Comparison of ENCODE assay signal across 27 cellular contexts in genomic region chr12:1879633-1880032, GRCh38. TPM values are rescaled to one million over a fixed set of nuclear protein-coding genes. Genes with fewer than 3 reads are reported as not detected.
"Had no signal": no experiment of that assay in that cellular context is flagged by ENCODE, and none has a peak within 500 bp of the region (broad histone marks: within the 10 kb centered on the region; RNA-seq: fewer than 3 reads in every experiment).

No MANE protein-coding gene starts in this region.

- DNase-seq: activated CD4-positive, alpha-beta T cell treated with anti-CD3 and anti-CD28 coated beads for 48 hours; activated naive CD4-positive, alpha-beta T cell treated with Interleukin-2 at 50 U/mL for 16 hours; activated naive CD8-positive, alpha-beta T cell treated with anti-CD3 and anti-CD28 coated beads for 36 hours; activated T-cell treated with anti-CD3 and anti-CD28 coated beads, Interleukin-2, amount 50 U/mL, for 4 hours; heart left ventricle; lower lobe of right lung; mesendoderm; naive B cell; occipital lobe; posterior cingulate gyrus; sigmoid colon; stimulated activated CD4-positive, alpha-beta T cell treated with anti-CD3 and anti-CD28 coated beads, Interleukin-15, amount 100 ng/mL, for 24 hours; T-helper 9 cell; transverse colon; uterus had no signal

- H3K27ac ChIP-seq: coronary artery, epithelial cell of prostate, heart left ventricle, lower lobe of right lung, sigmoid colon, transverse colon, uterus had no signal

- H3K27ac Mint-ChIP-seq: activated naive CD8-positive, alpha-beta T cell treated with anti-CD3 and anti-CD28 coated beads for 36 hours; stimulated activated memory B cell treated with anti-CD40 and anti-IgM and Interleukin-4, amounts not matched to agents 10 μg/mL and 1 μg/mL and 100 μg/mL, for 72 hours; WTC11 had no signal

- H3K27me3 Mint-ChIP-seq: activated naive CD8-positive, alpha-beta T cell treated with anti-CD3 and anti-CD28 coated beads for 36 hours had no signal

- H3K9me3 Mint-ChIP-seq: activated naive CD8-positive, alpha-beta T cell treated with anti-CD3 and anti-CD28 coated beads for 36 hours; activated T-cell treated with anti-CD3 and anti-CD28 coated beads, Interleukin-2, amount 50 U/mL, for 4 hours; central memory CD8-positive, alpha-beta T cell; naive B cell; stimulated activated memory B cell treated with anti-CD40 and anti-IgM and Interleukin-4, amounts not matched to agents 10 μg/mL and 1 μg/mL and 100 μg/mL, for 72 hours; WTC11 had no signal

- H3K4me1 Mint-ChIP-seq: activated naive CD8-positive, alpha-beta T cell treated with anti-CD3 and anti-CD28 coated beads for 36 hours; central memory CD8-positive, alpha-beta T cell; naive B cell; stimulated activated memory B cell treated with anti-CD40 and anti-IgM and Interleukin-4, amounts not matched to agents 10 μg/mL and 1 μg/mL and 100 μg/mL, for 72 hours; WTC11 had no signal

- H3K4me3 Mint-ChIP-seq: activated naive CD8-positive, alpha-beta T cell treated with anti-CD3 and anti-CD28 coated beads for 36 hours; activated T-cell treated with anti-CD3 and anti-CD28 coated beads, Interleukin-2, amount 50 U/mL, for 4 hours; central memory CD8-positive, alpha-beta T cell; naive B cell; stimulated activated memory B cell treated with anti-CD40 and anti-IgM and Interleukin-4, amounts not matched to agents 10 μg/mL and 1 μg/mL and 100 μg/mL, for 72 hours; WTC11 had no signal

- H3K36me3 Mint-ChIP-seq: activated naive CD8-positive, alpha-beta T cell treated with anti-CD3 and anti-CD28 coated beads for 36 hours; naive B cell; stimulated activated memory B cell treated with anti-CD40 and anti-IgM and Interleukin-4, amounts not matched to agents 10 μg/mL and 1 μg/mL and 100 μg/mL, for 72 hours; WTC11 had no signal

- H3K36me3 ChIP-seq: heart left ventricle, lower lobe of right lung, sigmoid colon, transverse colon, uterus had no signal

- H3K4me3 ChIP-seq: coronary artery, heart left ventricle, lower lobe of right lung, sigmoid colon, smooth muscle cell, transverse colon, uterus had no signal

- H3K27me3 ChIP-seq: sigmoid colon, transverse colon, uterus had no signal

- H3K9me3 ChIP-seq: heart left ventricle, lower lobe of right lung, sigmoid colon, transverse colon, uterus had no signal

- H3K4me1 ChIP-seq: heart left ventricle, lower lobe of right lung, sigmoid colon, transverse colon, uterus had no signal

RNA-seq across cellular contexts. Expression of gene CACNA2D4, which starts 38.8 kb away (rescaled TPM):
- total RNA-seq: occipital lobe, smooth muscle cell, temporal lobe had no signal

RNA-seq across cellular contexts. Expression of gene LRTM2, which starts 59.3 kb away (rescaled TPM):
- total RNA-seq: activated naive CD8-positive, alpha-beta T cell treated with anti-CD3 and anti-CD28 coated beads for 36 hours; astrocyte; fibroblast of villous mesenchyme; heart left ventricle; lower lobe of right lung; mucosa of gallbladder; renal cortical epithelial cell; smooth muscle cell; T-helper 1 cell treated with Interleukin-12 subunit alpha and Interleukin-12 subunit beta and Interleukin-4 antibody, amounts not matched to agents 30 ng/mL and 1 ng/mL, for 36 hours; transverse colon; uterus had no signal
